Comparison of ENCODE assay signal across 9 cellular contexts in genomic region chr9:105385372-105385985, GRCh38.
DNase-seq lines count a peak whose midpoint lies in the region; ATAC-seq and TF ChIP-seq lines count a peak whose summit lies in the region.
"Had no signal": no experiment of that assay in that cellular context is flagged by ENCODE, and none has a peak within 500 bp of the region (broad histone marks: within the 10 kb centered on the region; RNA-seq: fewer than 3 reads in every experiment).

No MANE protein-coding gene starts in this region.

- no peak overlapping the region for H2BK15ac ChIP-seq in neuronal stem cell (ENCODE audit: low read length)

- H2BK120ac ChIP-seq in neuronal stem cell (ENCODE audit: low read depth, low read length), result no peak overlapping the region

- H3K36me3 ChIP-seq in Loucy (ENCODE audit: insufficient read depth, low read length), result peaks cover 18% of the 10 kb centered on the region; the same call in 1 of the 2 replicates
- H3K36me3 ChIP-seq in neuronal stem cell (replicated peaks in 1 of 2; ENCODE audit: control insufficient read depth in 2 of 2, insufficient read depth in 2 of 2, low read length in 2 of 2), result no peaks in the 10 kb centered on the region

- TF ChIP-seq POLR2A in GM18505 (IDR thresholded peaks at IDR 0.05; ENCODE audit: borderline replicate concordance, extremely low read depth, insufficient read depth, insufficient read length), result peak; percentile 22

- H3K79me2 ChIP-seq in Loucy (ENCODE audit: insufficient read depth, low read length), result peaks cover 14% of the 10 kb centered on the region

- no CpG with 5 or more reads among the region's 9 CpGs for WGBS in neuronal stem cell (ENCODE audit: extremely low coverage in 2 of 2, insufficient read length in 2 of 2, insufficient replicate concordance in 1 of 2), 2 donors

- H3K4ac ChIP-seq in neuronal stem cell (ENCODE audit: low read length), result no peak overlapping the region

- H3K9ac ChIP-seq in Loucy (ENCODE audit: low read depth, low read length, poor library complexity, severe bottlenecking) (peak overlapping the region; percentile 81), neuronal stem cell (ENCODE audit: low read depth, low read length, poor library complexity) (no peak overlapping the region)

- peaks cover 0 to 5% of the 10 kb centered on the region in 2 donors for H3K36me3 Mint-ChIP-seq in activated naive CD4-positive, alpha-beta T cell treated with anti-CD3 and anti-CD28 coated beads, Interleukin-2, amount 50 U/mL, for 72 hours

- H3K14ac ChIP-seq in neuronal stem cell (ENCODE audit: low read length), result no peak overlapping the region

- H3K9me3 ChIP-seq in Loucy (ENCODE audit: insufficient read depth, low read depth, low read length) (no peaks in the 10 kb centered on the region), neuronal stem cell (replicated peaks in 1 of 2; ENCODE audit: control insufficient read depth in 2 of 2, insufficient read depth in 1 of 2, low read depth in 1 of 2, low read length in 2 of 2) (no peaks in the 10 kb centered on the region)

- no peak overlapping the region for H2BK5ac ChIP-seq in neuronal stem cell (ENCODE audit: low read length)

- no peak overlapping the region for H2BK12ac ChIP-seq in neuronal stem cell (ENCODE audit: low read length)

- H3K4me3 ChIP-seq in Loucy (ENCODE audit: low read length, poor library complexity, severe bottlenecking), result peak overlapping the region; percentile 78
- H3K4me3 ChIP-seq in neuronal stem cell (ENCODE audit: low read length in 2 of 2), result no peak overlapping the region
- H3K4me3 ChIP-seq: SK-N-MC had no signal

- no peaks in the 10 kb centered on the region for H4K20me1 ChIP-seq in Loucy (ENCODE audit: insufficient read depth, low read length, poor library complexity, severe bottlenecking)

- H4K8ac ChIP-seq in neuronal stem cell (ENCODE audit: low read depth, low read length), result no peak overlapping the region

- no peak overlapping the region for H3K23ac ChIP-seq in neuronal stem cell (ENCODE audit: low read depth, low read length, poor library complexity)

- no peaks in the 10 kb centered on the region; the same call in 1 of the 2 replicates for H3F3A ChIP-seq in Loucy (ENCODE audit: low read depth)

- peak in 1 of 2 donors; percentile 23 for DNase-seq in activated naive CD4-positive, alpha-beta T cell treated with anti-CD3 and anti-CD28 coated beads, Interleukin-2, amount 50 U/mL, for 72 hours (ENCODE audit: low spot score in 2 of 2)
- DNase-seq in neuronal stem cell (ENCODE audit: low spot score) (no peak), DMS79 (lab: John Stamatoyannopoulos, UW) (no peak), NCI-H526 (lab: John Stamatoyannopoulos, UW) (no peak), COR-L47 (lab: John Stamatoyannopoulos, UW) (no peak)

- no peaks in the 10 kb centered on the region for H3K27me3 ChIP-seq in Loucy (ENCODE audit: insufficient read depth, low read length, poor library complexity, severe bottlenecking)
- H3K27me3 ChIP-seq in neuronal stem cell (ENCODE audit: control insufficient read depth in 3 of 3, insufficient read depth in 3 of 3, low read depth in 1 of 3, low read length in 3 of 3), result no peaks in the 10 kb centered on the region

- peak overlapping the region; percentile 70 to 86 for H3K27ac Mint-ChIP-seq in activated naive CD4-positive, alpha-beta T cell treated with anti-CD3 and anti-CD28 coated beads, Interleukin-2, amount 50 U/mL, for 72 hours

- no peak overlapping the region for H3K27ac ChIP-seq in neuronal stem cell (replicated peaks; ENCODE audit: low read length)
- H3K27ac ChIP-seq: SK-N-MC had no signal

- H3K9me2 ChIP-seq in Loucy (replicated peaks; ENCODE audit: low read depth, low read length), result no peaks in the 10 kb centered on the region

- ATAC-seq in GM18505 (IDR thresholded peaks at IDR 0.05; ENCODE audit: unreplicated experiment) (peak; percentile 100), GM21786 (IDR thresholded peaks at IDR 0.05; ENCODE audit: unreplicated experiment) (peak; percentile 99)
- peak; percentile 85 to 96 for ATAC-seq in activated naive CD4-positive, alpha-beta T cell treated with anti-CD3 and anti-CD28 coated beads, Interleukin-2, amount 50 U/mL, for 72 hours

- H3K4me1 ChIP-seq in Loucy (ENCODE audit: insufficient read depth, low read length, poor library complexity, severe bottlenecking) (peaks cover 60% of the 10 kb centered on the region), neuronal stem cell (ENCODE audit: control insufficient read depth in 2 of 2, insufficient read depth in 1 of 2, low read depth in 1 of 2, low read length in 2 of 2) (peaks cover 2 to 10% of the 10 kb centered on the region in 2 donors)

- H3K4me2 ChIP-seq in Loucy (ENCODE audit: low read depth, low read length, poor library complexity, severe bottlenecking) (peak overlapping the region; percentile 83), neuronal stem cell (ENCODE audit: insufficient read depth, low read length, poor library complexity, severe bottlenecking) (no peak overlapping the region)

- peak overlapping the region; percentile 63; the same call in 1 of the 2 replicates for H2AFZ ChIP-seq in Loucy (ENCODE audit: low read length)
- peak overlapping the region; percentile 24 for H2AFZ ChIP-seq in neuronal stem cell (ENCODE audit: low read length)

- H3K9me3 Mint-ChIP-seq in activated naive CD4-positive, alpha-beta T cell treated with anti-CD3 and anti-CD28 coated beads, Interleukin-2, amount 50 U/mL, for 72 hours, result peaks cover 0 to 4% of the 10 kb centered on the region in 2 donors

- no peak for TF ChIP-seq CTCF in Loucy (conservative IDR thresholded peaks at IDR 0.05; ENCODE audit: low read length)

- H4K91ac ChIP-seq in neuronal stem cell (ENCODE audit: low read depth, low read length, poor library complexity), result no peak overlapping the region

- H2AK5ac ChIP-seq in neuronal stem cell (ENCODE audit: low read depth, low read length), result no peak overlapping the region

- no peak overlapping the region for H3K18ac ChIP-seq in neuronal stem cell (ENCODE audit: low read length)

- no peaks in the 10 kb centered on the region for H3K79me1 ChIP-seq in neuronal stem cell (ENCODE audit: low read depth, low read length)
